1 cellular context compared by ENCODE assay signal in the genomic region with DNA sequence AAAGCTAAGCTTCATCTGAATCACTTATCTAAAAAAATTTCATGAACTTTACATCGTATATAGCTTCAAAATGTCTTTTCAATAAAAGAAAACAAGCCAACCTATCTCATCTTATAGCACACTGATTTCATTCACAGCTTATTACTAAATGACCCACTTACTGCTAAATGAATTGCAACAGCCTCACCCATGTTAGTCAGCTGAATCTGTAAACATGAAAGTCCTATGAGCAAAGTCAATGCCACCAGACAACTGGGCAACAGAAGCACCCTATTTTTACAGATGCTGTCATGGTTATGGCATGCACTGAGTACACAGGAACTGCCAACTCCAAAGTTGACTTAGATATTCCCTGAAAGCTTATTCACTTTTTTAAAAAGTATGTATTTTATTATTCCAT.
TF ChIP-seq lines count a peak whose summit lies in the region.

No MANE protein-coding gene starts in this region.

TF ChIP-seq in HepG2, 621 proteins besides CTCF, POLR2A, EP300 and RAD21 (continued from another document and continues in another):
- TF ChIP-seq, protein P1, sequence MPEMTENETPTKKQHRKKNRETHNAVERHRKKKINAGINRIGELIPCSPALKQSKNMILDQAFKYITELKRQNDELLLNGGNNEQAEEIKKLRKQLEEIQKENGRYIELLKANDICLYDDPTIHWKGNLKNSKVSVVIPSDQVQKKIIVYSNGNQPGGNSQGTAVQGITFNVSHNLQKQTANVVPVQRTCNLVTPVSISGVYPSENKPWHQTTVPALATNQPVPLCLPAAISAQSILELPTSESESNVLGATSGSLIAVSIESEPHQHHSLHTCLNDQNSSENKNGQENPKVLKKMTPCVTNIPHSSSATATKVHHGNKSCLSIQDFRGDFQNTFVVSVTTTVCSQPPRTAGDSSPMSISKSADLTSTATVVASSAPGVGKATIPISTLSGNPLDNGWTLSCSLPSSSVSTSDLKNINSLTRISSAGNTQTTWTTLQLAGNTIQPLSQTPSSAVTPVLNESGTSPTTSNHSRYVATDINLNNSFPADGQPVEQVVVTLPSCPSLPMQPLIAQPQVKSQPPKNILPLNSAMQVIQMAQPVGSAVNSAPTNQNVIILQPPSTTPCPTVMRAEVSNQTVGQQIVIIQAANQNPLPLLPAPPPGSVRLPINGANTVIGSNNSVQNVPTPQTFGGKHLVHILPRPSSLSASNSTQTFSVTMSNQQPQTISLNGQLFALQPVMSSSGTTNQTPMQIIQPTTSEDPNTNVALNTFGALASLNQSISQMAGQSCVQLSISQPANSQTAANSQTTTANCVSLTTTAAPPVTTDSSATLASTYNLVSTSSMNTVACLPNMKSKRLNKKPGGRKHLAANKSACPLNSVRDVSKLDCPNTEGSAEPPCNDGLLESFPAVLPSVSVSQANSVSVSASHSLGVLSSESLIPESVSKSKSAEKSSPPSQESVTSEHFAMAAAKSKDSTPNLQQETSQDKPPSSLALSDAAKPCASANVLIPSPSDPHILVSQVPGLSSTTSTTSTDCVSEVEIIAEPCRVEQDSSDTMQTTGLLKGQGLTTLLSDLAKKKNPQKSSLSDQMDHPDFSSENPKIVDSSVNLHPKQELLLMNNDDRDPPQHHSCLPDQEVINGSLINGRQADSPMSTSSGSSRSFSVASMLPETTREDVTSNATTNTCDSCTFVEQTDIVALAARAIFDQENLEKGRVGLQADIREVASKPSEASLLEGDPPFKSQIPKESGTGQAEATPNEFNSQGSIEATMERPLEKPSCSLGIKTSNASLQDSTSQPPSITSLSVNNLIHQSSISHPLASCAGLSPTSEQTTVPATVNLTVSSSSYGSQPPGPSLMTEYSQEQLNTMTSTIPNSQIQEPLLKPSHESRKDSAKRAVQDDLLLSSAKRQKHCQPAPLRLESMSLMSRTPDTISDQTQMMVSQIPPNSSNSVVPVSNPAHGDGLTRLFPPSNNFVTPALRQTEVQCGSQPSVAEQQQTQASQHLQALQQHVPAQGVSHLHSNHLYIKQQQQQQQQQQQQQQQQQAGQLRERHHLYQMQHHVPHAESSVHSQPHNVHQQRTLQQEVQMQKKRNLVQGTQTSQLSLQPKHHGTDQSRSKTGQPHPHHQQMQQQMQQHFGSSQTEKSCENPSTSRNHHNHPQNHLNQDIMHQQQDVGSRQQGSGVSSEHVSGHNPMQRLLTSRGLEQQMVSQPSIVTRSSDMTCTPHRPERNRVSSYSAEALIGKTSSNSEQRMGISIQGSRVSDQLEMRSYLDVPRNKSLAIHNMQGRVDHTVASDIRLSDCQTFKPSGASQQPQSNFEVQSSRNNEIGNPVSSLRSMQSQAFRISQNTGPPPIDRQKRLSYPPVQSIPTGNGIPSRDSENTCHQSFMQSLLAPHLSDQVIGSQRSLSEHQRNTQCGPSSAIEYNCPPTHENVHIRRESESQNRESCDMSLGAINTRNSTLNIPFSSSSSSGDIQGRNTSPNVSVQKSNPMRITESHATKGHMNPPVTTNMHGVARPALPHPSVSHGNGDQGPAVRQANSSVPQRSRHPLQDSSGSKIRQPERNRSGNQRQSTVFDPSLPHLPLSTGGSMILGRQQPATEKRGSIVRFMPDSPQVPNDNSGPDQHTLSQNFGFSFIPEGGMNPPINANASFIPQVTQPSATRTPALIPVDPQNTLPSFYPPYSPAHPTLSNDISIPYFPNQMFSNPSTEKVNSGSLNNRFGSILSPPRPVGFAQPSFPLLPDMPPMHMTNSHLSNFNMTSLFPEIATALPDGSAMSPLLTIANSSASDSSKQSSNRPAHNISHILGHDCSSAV (CRISPR knock-in tag; IDR thresholded peaks at IDR 0.05; ENCODE audit: borderline replicate concordance), result no peak
- TF ChIP-seq IRF2 (CRISPR knock-in tag; IDR thresholded peaks at IDR 0.05) (peak; percentile 93), ZSCAN29 (CRISPR knock-in tag; conservative IDR thresholded peaks at IDR 0.05) (no peak), ZFP41 (CRISPR knock-in tag; IDR thresholded peaks at IDR 0.05; ENCODE audit: borderline replicate concordance) (no peak), NR2F6 (IDR thresholded peaks at IDR 0.05) (peak; percentile 40; the same call in 1 of the 2 replicates), NR2F6 (CRISPR knock-in tag; IDR thresholded peaks at IDR 0.05) (peak; percentile 77), TEAD3 (CRISPR knock-in tag; optimal IDR thresholded peaks at IDR 0.05; ENCODE audit: borderline replicate concordance) (peak; percentile 99), GATA4 (IDR thresholded peaks at IDR 0.05; ENCODE audit: borderline replicate concordance, low read depth) (peak; percentile 48; the same call in 1 of the 2 replicates), ZFP1 (CRISPR knock-in tag; IDR thresholded peaks at IDR 0.05) (0 out of 2 replicates have a peak, but pooled peaks have one; percentile 78), ZNF607 (CRISPR knock-in tag; IDR thresholded peaks at IDR 0.05; ENCODE audit: borderline replicate concordance) (0 out of 2 replicates have a peak, but pooled peaks have one; percentile 68), ARID2 (CRISPR knock-in tag; IDR thresholded peaks at IDR 0.05; ENCODE audit: borderline replicate concordance) (no peak), KDM2A (CRISPR knock-in tag; IDR thresholded peaks at IDR 0.05; ENCODE audit: borderline replicate concordance, low read depth) (peak; percentile 32; the same call in 1 of the 2 replicates), JUND (CRISPR knock-in tag; IDR thresholded peaks at IDR 0.05) (peak; percentile 99), ZBTB20 (CRISPR knock-in tag; IDR thresholded peaks at IDR 0.05; ENCODE audit: borderline replicate concordance, low read depth) (peak; percentile 98; the same call in 1 of the 2 replicates), ELF3 (CRISPR knock-in tag; IDR thresholded peaks at IDR 0.05) (peak; percentile 91), KAT8 (CRISPR knock-in tag; IDR thresholded peaks at IDR 0.05) (peak; percentile 71), CENPT (CRISPR knock-in tag; IDR thresholded peaks at IDR 0.05; ENCODE audit: low read depth) (no peak), FOXJ3 (CRISPR knock-in tag; IDR thresholded peaks at IDR 0.05; ENCODE audit: borderline replicate concordance) (peak; percentile 79), NFIC (IDR thresholded peaks at IDR 0.05; ENCODE audit: low read length) (peak; percentile 88), MEIS2 (CRISPR knock-in tag; IDR thresholded peaks at IDR 0.05) (peak; percentile 73; the same call in 1 of the 2 replicates), PCBP1 (IDR thresholded peaks at IDR 0.05; ENCODE audit: borderline replicate concordance, low read depth, low read length) (no peak)
- TF ChIP-seq, protein P2, sequence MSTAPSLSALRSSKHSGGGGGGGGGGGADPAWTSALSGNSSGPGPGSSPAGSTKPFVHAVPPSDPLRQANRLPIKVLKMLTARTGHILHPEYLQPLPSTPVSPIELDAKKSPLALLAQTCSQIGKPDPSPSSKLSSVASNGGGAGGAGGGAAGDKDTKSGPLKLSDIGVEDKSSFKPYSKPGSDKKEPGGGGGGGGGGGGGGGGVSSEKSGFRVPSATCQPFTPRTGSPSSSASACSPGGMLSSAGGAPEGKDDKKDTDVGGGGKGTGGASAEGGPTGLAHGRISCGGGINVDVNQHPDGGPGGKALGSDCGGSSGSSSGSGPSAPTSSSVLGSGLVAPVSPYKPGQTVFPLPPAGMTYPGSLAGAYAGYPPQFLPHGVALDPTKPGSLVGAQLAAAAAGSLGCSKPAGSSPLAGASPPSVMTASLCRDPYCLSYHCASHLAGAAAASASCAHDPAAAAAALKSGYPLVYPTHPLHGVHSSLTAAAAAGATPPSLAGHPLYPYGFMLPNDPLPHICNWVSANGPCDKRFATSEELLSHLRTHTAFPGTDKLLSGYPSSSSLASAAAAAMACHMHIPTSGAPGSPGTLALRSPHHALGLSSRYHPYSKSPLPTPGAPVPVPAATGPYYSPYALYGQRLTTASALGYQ (CRISPR knock-in tag; IDR thresholded peaks at IDR 0.05), result peak; percentile 78; the same call in 1 of the 2 replicates
- TF ChIP-seq, protein P3, sequence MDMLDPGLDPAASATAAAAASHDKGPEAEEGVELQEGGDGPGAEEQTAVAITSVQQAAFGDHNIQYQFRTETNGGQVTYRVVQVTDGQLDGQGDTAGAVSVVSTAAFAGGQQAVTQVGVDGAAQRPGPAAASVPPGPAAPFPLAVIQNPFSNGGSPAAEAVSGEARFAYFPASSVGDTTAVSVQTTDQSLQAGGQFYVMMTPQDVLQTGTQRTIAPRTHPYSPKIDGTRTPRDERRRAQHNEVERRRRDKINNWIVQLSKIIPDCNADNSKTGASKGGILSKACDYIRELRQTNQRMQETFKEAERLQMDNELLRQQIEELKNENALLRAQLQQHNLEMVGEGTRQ (IDR thresholded peaks at IDR 0.05; ENCODE audit: low read depth, low read length), result no peak
- TF ChIP-seq, protein P3 (CRISPR knock-in tag; IDR thresholded peaks at IDR 0.05; ENCODE audit: borderline replicate concordance), result no peak
- TF ChIP-seq, protein P4, sequence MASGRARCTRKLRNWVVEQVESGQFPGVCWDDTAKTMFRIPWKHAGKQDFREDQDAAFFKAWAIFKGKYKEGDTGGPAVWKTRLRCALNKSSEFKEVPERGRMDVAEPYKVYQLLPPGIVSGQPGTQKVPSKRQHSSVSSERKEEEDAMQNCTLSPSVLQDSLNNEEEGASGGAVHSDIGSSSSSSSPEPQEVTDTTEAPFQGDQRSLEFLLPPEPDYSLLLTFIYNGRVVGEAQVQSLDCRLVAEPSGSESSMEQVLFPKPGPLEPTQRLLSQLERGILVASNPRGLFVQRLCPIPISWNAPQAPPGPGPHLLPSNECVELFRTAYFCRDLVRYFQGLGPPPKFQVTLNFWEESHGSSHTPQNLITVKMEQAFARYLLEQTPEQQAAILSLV (CRISPR knock-in tag; IDR thresholded peaks at IDR 0.05; ENCODE audit: borderline replicate concordance), result no peak
- TF ChIP-seq, protein P5, sequence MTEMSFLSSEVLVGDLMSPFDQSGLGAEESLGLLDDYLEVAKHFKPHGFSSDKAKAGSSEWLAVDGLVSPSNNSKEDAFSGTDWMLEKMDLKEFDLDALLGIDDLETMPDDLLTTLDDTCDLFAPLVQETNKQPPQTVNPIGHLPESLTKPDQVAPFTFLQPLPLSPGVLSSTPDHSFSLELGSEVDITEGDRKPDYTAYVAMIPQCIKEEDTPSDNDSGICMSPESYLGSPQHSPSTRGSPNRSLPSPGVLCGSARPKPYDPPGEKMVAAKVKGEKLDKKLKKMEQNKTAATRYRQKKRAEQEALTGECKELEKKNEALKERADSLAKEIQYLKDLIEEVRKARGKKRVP (CRISPR knock-in tag; IDR thresholded peaks at IDR 0.05), result peak in 1 of 2 experiments; percentile 93; a peak in 2 of 4 replicates
- TF ChIP-seq, protein P6, sequence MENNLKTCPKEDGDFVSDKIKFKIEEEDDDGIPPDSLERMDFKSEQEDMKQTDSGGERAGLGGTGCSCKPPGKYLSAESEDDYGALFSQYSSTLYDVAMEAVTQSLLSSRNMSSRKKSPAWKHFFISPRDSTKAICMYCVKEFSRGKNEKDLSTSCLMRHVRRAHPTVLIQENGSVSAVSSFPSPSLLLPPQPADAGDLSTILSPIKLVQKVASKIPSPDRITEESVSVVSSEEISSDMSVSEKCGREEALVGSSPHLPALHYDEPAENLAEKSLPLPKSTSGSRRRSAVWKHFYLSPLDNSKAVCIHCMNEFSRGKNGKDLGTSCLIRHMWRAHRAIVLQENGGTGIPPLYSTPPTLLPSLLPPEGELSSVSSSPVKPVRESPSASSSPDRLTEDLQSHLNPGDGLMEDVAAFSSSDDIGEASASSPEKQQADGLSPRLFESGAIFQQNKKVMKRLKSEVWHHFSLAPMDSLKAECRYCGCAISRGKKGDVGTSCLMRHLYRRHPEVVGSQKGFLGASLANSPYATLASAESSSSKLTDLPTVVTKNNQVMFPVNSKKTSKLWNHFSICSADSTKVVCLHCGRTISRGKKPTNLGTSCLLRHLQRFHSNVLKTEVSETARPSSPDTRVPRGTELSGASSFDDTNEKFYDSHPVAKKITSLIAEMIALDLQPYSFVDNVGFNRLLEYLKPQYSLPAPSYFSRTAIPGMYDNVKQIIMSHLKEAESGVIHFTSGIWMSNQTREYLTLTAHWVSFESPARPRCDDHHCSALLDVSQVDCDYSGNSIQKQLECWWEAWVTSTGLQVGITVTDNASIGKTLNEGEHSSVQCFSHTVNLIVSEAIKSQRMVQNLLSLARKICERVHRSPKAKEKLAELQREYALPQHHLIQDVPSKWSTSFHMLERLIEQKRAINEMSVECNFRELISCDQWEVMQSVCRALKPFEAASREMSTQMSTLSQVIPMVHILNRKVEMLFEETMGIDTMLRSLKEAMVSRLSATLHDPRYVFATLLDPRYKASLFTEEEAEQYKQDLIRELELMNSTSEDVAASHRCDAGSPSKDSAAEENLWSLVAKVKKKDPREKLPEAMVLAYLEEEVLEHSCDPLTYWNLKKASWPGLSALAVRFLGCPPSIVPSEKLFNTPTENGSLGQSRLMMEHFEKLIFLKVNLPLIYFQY (CRISPR knock-in tag; IDR thresholded peaks at IDR 0.05; ENCODE audit: borderline replicate concordance), result peak; percentile 83; the same call in 1 of the 2 replicates
- TF ChIP-seq, protein P7, sequence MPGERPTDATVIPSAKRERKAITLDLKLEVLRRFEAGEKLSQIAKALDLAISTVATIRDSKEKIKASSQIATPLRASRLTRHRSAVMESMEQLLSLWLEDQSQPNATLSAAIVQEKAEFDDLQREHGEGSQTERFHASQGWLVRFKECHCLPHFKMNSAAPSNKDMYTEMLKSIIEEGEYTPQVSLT (CRISPR knock-in tag; IDR thresholded peaks at IDR 0.05; ENCODE audit: borderline replicate concordance, low read depth), result no peak
- TF ChIP-seq, protein P8, sequence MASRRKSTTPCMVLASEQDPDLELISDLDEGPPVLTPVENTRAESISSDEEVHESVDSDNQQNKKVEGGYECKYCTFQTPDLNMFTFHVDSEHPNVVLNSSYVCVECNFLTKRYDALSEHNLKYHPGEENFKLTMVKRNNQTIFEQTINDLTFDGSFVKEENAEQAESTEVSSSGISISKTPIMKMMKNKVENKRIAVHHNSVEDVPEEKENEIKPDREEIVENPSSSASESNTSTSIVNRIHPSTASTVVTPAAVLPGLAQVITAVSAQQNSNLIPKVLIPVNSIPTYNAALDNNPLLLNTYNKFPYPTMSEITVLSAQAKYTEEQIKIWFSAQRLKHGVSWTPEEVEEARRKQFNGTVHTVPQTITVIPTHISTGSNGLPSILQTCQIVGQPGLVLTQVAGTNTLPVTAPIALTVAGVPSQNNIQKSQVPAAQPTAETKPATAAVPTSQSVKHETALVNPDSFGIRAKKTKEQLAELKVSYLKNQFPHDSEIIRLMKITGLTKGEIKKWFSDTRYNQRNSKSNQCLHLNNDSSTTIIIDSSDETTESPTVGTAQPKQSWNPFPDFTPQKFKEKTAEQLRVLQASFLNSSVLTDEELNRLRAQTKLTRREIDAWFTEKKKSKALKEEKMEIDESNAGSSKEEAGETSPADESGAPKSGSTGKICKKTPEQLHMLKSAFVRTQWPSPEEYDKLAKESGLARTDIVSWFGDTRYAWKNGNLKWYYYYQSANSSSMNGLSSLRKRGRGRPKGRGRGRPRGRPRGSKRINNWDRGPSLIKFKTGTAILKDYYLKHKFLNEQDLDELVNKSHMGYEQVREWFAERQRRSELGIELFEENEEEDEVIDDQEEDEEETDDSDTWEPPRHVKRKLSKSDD (CRISPR knock-in tag; IDR thresholded peaks at IDR 0.05; ENCODE audit: low read depth), result no peak; the same call in 1 of the 2 replicates
